10 cellular contexts compared by ENCODE assay signal in the genomic region with DNA sequence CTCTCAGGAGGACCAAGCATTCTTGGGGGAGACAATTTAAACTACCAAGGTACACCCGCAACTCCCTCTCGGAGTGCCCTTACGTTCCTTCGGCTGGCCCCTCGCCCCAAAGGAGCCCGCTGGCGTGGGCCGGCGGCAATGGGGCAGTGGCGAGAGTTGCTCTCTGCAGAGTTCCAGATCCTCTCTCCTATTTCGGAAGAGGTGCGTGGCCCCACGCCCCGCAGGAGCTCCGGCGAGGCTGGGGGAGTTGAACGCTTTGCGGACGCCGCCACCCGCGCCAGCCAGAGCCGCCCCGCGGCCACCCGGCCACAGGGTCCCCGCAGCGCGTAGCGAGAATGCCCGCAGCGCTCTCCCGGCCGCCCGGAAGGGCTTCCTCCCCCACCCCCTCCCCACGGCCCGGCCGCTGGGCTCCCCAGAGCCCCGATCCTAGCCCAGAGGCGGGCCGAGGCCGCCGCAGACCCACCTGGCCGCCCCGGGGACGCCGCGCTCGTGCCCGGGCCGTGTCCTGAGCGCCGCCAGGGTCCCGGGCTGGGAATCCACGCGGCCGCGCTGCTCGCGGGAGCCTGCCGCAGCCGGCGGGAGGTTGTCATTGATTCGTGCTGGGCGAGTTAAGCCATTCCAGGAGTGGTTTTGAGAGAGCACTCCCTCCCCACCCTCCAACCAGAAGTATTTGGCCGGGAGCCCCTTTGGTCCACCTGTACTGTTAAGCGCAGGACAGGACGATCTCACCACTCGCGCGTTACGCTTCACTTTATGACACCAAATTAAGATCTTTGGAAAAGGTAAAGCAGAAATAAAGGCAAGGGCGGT.
DNase-seq lines count a peak whose midpoint lies in the region; ATAC-seq and TF ChIP-seq lines count a peak whose summit lies in the region.
"Had no signal": no experiment of that assay in that cellular context is flagged by ENCODE, and none has a peak within 500 bp of the region (broad histone marks: within the 10 kb centered on the region; RNA-seq: fewer than 3 reads in every experiment).

No MANE protein-coding gene starts in this region.

- no peaks in the 10 kb centered on the region for H3K79me2 ChIP-seq in mammary epithelial cell (ENCODE audit: insufficient read depth, low read length)

- dilution Hi-C loops in mammary epithelial cell (cut with HindIII; ENCODE audit: low sequenced_read_pairs), result no loop called here

- H3K9me3 Mint-ChIP-seq in T-helper 2 cell treated with Interferon-gamma antibody and Interleukin-4, amounts not matched to agents 5 μg/mL and 100 μg/mL, for 36 hours, result no peaks in the 10 kb centered on the region
- H3K9me3 Mint-ChIP-seq: activated naive CD4-positive, alpha-beta T cell treated with anti-CD3 and anti-CD28 coated beads, Interleukin-2, amount 50 U/mL, for 72 hours had no signal

- ATAC-seq in GM19467 (IDR thresholded peaks at IDR 0.05; ENCODE audit: unreplicated experiment), result no peak

- no peaks in the 10 kb centered on the region for H4K20me1 ChIP-seq in mammary epithelial cell (ENCODE audit: insufficient read depth, low read length)

- H3K4me1 Mint-ChIP-seq in T-helper 2 cell treated with Interferon-gamma antibody and Interleukin-4, amounts not matched to agents 5 μg/mL and 100 μg/mL, for 36 hours (ENCODE audit: low read depth), result peaks cover 15% of the 10 kb centered on the region

- H3K9ac ChIP-seq in mammary epithelial cell (ENCODE audit: insufficient read depth, low read length), result no peak overlapping the region
- H3K9ac ChIP-seq in liver (ENCODE audit: low read depth in 1 of 2, low read length in 2 of 2), result peak overlapping the region in 1 of 2 donors; percentile 33

- peaks cover 72% of the 10 kb centered on the region for H3K27me3 Mint-ChIP-seq in T-helper 2 cell treated with Interferon-gamma antibody and Interleukin-4, amounts not matched to agents 5 μg/mL and 100 μg/mL, for 36 hours (ENCODE audit: low read depth)

- H3K4me3 ChIP-seq in mammary epithelial cell (replicated peaks in 1 of 3; ENCODE audit: insufficient read depth in 1 of 3, low read depth in 2 of 3, low read length in 3 of 3), result peak overlapping the region; percentile 50 to 53 (median 51)
- H3K4me3 ChIP-seq in liver (ENCODE audit: low read depth in 1 of 3, low read length in 3 of 3), result peak overlapping the region; percentile 62 to 74 (median 73)
- H3K4me3 ChIP-seq in tibial artery, result peak overlapping the region; percentile 46 to 54

- H3K27ac ChIP-seq in mammary epithelial cell (ENCODE audit: insufficient read depth, low read depth, low read length) (no peak overlapping the region), liver (ENCODE audit: low read depth in 1 of 2, low read length in 2 of 2) (peak overlapping the region; percentile 25 to 61), tibial artery (peak overlapping the region; percentile 5 to 47)
- H3K27ac ChIP-seq: C4-2B had no signal

- no peaks in the 10 kb centered on the region for H3K36me3 Mint-ChIP-seq in T-helper 2 cell treated with Interferon-gamma antibody and Interleukin-4, amounts not matched to agents 5 μg/mL and 100 μg/mL, for 36 hours (ENCODE audit: low read depth)
- H3K36me3 Mint-ChIP-seq: activated naive CD4-positive, alpha-beta T cell treated with anti-CD3 and anti-CD28 coated beads, Interleukin-2, amount 50 U/mL, for 72 hours had no signal

- WGBS in mammary epithelial cell (ENCODE audit: low coverage, missing lambda C conversion rate), result 8% methylated on average over 18 of the region's 73 CpGs
- WGBS in liver, result 4% methylated on average over 73 of the region's 73 CpGs

- in situ Hi-C loops in mammary epithelial cell (cut with MboI; ENCODE audit: low sequenced_read_pairs in 2 of 2), result loop anchor here in 1 of 2 donors (25.0 kb wide), 1 partner anchor 99 kb away; no protein-coding TSS in a partner anchor

- intact Hi-C loops in mammary epithelial cell (cut with micrococcal nuclease) (no loop called here), tibial artery (cut with DNase I; ENCODE audit: low total_unique reads) (no loop called here)

- TF ChIP-seq CTCF in mammary epithelial cell (conservative IDR thresholded peaks at IDR 0.05 in 1 of 2, IDR thresholded peaks at IDR 0.05 in 1 of 2; ENCODE audit: extremely low read depth in 1 of 2, insufficient read depth in 1 of 2, low read depth in 1 of 2, low read length in 2 of 2) (no peak), liver (IDR thresholded peaks at IDR 0.05; ENCODE audit: low read depth, low read length, missing input control) (no peak), tibial artery (IDR thresholded peaks at IDR 0.05) (no peak)

- BruUV-seq in mammary epithelial cell (replicated peaks; lab: Mats Ljungman, UMichigan), result no TSS peak

- H3K4me2 ChIP-seq in mammary epithelial cell (ENCODE audit: insufficient read depth, low read depth, low read length), result peak overlapping the region; percentile 91

- CTCF ChIA-PET in mammary epithelial cell (lab: Charles Lee; ENCODE audit: low non-redundant PET), result no interaction called here

- H3K4me1 ChIP-seq in mammary epithelial cell (ENCODE audit: insufficient read depth, low read length), result peaks cover 36% of the 10 kb centered on the region
- H3K4me1 ChIP-seq in liver (ENCODE audit: control insufficient read depth in 4 of 4, insufficient read depth in 4 of 4, low read length in 3 of 4), result peaks cover 2 to 26% (median 13%) of the 10 kb centered on the region in 4 donors
- H3K4me1 ChIP-seq in tibial artery, result peaks cover 0 to 59% (median 39%) of the 10 kb centered on the region in 4 donors

- no peak for DNase-seq in T-helper 2 cell treated with Interferon-gamma antibody and Interleukin-4, amounts not matched to agents 5 μg/mL and 100 μg/mL, for 36 hours (ENCODE audit: low spot score)
- DNase-seq in T-helper 2 cell (no peak), mammary epithelial cell (no peak), tibial artery (peak in 1 of 2 donors; percentile 55), dermis blood vessel endothelial cell (no peak), middle frontal gyrus (ENCODE audit: extremely low spot score, low spot score) (no peak)

- H3K27ac Mint-ChIP-seq in T-helper 2 cell treated with Interferon-gamma antibody and Interleukin-4, amounts not matched to agents 5 μg/mL and 100 μg/mL, for 36 hours, result no peak overlapping the region
- H3K27ac Mint-ChIP-seq: activated naive CD4-positive, alpha-beta T cell treated with anti-CD3 and anti-CD28 coated beads, Interleukin-2, amount 50 U/mL, for 72 hours had no signal

- peak overlapping the region; percentile 50 for H3K4me3 Mint-ChIP-seq in T-helper 2 cell treated with Interferon-gamma antibody and Interleukin-4, amounts not matched to agents 5 μg/mL and 100 μg/mL, for 36 hours

- H3K36me3 ChIP-seq in mammary epithelial cell (ENCODE audit: insufficient read depth, low read length) (no peaks in the 10 kb centered on the region), liver (ENCODE audit: control insufficient read depth in 4 of 4, insufficient read depth in 3 of 4, low read depth in 1 of 4, low read length in 3 of 4) (no peaks in the 10 kb centered on the region), tibial artery (no peaks in the 10 kb centered on the region)

- H3K27me3 ChIP-seq in mammary epithelial cell (ENCODE audit: insufficient read depth, low read length) (no peaks in the 10 kb centered on the region), liver (ENCODE audit: control insufficient read depth in 4 of 4, insufficient read depth in 4 of 4, low read length in 3 of 4) (no peaks in the 10 kb centered on the region), tibial artery (peaks cover 0 to 11% of the 10 kb centered on the region in 2 donors)

- peak overlapping the region; percentile 74 for H2AFZ ChIP-seq in mammary epithelial cell (ENCODE audit: low read depth, low read length)

- no peak for TF ChIP-seq RAD21 in liver (IDR thresholded peaks at IDR 0.05)

- no peaks in the 10 kb centered on the region for H3K9me3 ChIP-seq in mammary epithelial cell (replicated peaks; ENCODE audit: insufficient read depth, low read length)
- H3K9me3 ChIP-seq in liver (ENCODE audit: control insufficient read depth in 4 of 4, low read length in 3 of 4), result no peaks in the 10 kb centered on the region
- H3K9me3 ChIP-seq in tibial artery, result no peaks in the 10 kb centered on the region

TF ChIP-seq in liver, 16 proteins besides CTCF, POLR2A, EP300 and RAD21:
- TF ChIP-seq FOXA2 (IDR thresholded peaks at IDR 0.05) (no peak), RXRA (IDR thresholded peaks at IDR 0.05) (no peak), FOXA1 (IDR thresholded peaks at IDR 0.05) (no peak)
- TF ChIP-seq, protein P1, sequence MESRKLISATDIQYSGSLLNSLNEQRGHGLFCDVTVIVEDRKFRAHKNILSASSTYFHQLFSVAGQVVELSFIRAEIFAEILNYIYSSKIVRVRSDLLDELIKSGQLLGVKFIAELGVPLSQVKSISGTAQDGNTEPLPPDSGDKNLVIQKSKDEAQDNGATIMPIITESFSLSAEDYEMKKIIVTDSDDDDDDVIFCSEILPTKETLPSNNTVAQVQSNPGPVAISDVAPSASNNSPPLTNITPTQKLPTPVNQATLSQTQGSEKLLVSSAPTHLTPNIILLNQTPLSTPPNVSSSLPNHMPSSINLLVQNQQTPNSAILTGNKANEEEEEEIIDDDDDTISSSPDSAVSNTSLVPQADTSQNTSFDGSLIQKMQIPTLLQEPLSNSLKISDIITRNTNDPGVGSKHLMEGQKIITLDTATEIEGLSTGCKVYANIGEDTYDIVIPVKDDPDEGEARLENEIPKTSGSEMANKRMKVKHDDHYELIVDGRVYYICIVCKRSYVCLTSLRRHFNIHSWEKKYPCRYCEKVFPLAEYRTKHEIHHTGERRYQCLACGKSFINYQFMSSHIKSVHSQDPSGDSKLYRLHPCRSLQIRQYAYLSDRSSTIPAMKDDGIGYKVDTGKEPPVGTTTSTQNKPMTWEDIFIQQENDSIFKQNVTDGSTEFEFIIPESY (IDR thresholded peaks at IDR 0.05), result no peak
